In the genomic region with DNA sequence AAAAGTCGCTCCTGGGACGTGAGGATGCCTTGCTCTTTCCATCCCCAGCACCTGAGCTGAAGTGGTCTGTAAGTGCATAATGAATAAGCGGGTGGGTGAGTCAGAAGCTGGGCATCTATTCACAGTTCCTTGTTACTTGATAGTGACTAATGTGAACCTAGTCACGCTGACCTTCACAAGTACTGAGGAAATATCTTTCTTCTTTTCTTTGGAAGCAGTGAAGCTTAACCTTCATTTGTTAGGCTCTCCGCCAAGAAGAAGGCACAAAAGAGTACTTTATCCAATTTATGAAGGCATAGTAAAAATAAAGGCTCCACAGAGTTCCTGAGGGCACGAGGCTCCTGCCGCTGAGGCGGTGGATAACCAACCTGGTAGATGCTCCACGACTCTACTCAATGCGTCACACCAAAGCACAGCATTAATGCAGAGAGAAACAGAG, we compare ENCODE assay signal across 10 cellular contexts.
DNase-seq lines count a peak whose midpoint lies in the region; ATAC-seq and TF ChIP-seq lines count a peak whose summit lies in the region.
"Had no signal": no experiment of that assay in that cellular context is flagged by ENCODE, and none has a peak within 500 bp of the region (broad histone marks: within the 10 kb centered on the region; RNA-seq: fewer than 3 reads in every experiment).

No MANE protein-coding gene starts in this region.

- no peaks in the 10 kb centered on the region for H3K36me3 ChIP-seq in gastroesophageal sphincter

- intact Hi-C loops in activated CD4-positive, alpha-beta T cell treated with anti-CD3 and anti-CD28 coated beads, Interleukin-2, amount 10 ng/mL, durations not matched to agents 24 days and 14 days (cut with micrococcal nuclease), result no loop called here

- WGBS in gastroesophageal sphincter (ENCODE audit: low coverage in 1 of 2), 2 donors, result 39 to 69% methylated on average over 3 to 9 of the region's 10 CpGs

- no peak overlapping the region for H3K4me3 Mint-ChIP-seq in activated CD4-positive, alpha-beta T cell treated with anti-CD3 and anti-CD28 coated beads, Interleukin-2, amount 10 ng/mL, durations not matched to agents 24 days and 14 days
- H3K4me3 Mint-ChIP-seq: dendritic cell treated with granulocyte-macrophage colony-stimulating factor and Interleukin-4, amounts not matched to agents 40 ng/mL and 50 ng/mL, for 4 days had no signal

- H3K4me3 ChIP-seq in gastroesophageal sphincter, result no peak overlapping the region

- no peak for ATAC-seq in gastroesophageal sphincter

- H3K27ac Mint-ChIP-seq in activated CD4-positive, alpha-beta T cell treated with anti-CD3 and anti-CD28 coated beads, Interleukin-2, amount 10 ng/mL, durations not matched to agents 24 days and 14 days, result no peak overlapping the region
- H3K27ac Mint-ChIP-seq: dendritic cell treated with granulocyte-macrophage colony-stimulating factor and Interleukin-4, amounts not matched to agents 40 ng/mL and 50 ng/mL, for 4 days had no signal

- DNase-seq in GM04503 (ENCODE audit: low read depth) (peak; percentile 34), NCI-H2227 (lab: John Stamatoyannopoulos, UW; ENCODE audit: unreplicated experiment) (peak; percentile 59), dermis blood vessel endothelial cell (peak; percentile 75), non-pigmented ciliary epithelial cell (ENCODE audit: low read depth) (peak; percentile 88), NOMO-1 treated with DMSO at 0.1 percent for 48 hours (lab: John Stamatoyannopoulos, UW; ENCODE audit: unreplicated experiment) (no peak), superior temporal gyrus (ENCODE audit: extremely low spot score) (no peak)
- DNase-seq in activated CD4-positive, alpha-beta T cell treated with anti-CD3 and anti-CD28 coated beads, Interleukin-2, amount 10 ng/mL, durations not matched to agents 24 days and 14 days, result no peak
- DNase-seq: NCI-H1048 had no signal

- H3K4me1 ChIP-seq in gastroesophageal sphincter, result peaks cover 0 to 8% (median 0%) of the 10 kb centered on the region in 3 donors

- no peaks in the 10 kb centered on the region for H3K4me1 Mint-ChIP-seq in activated CD4-positive, alpha-beta T cell treated with anti-CD3 and anti-CD28 coated beads, Interleukin-2, amount 10 ng/mL, durations not matched to agents 24 days and 14 days

- H3K9me3 Mint-ChIP-seq in activated CD4-positive, alpha-beta T cell treated with anti-CD3 and anti-CD28 coated beads, Interleukin-2, amount 10 ng/mL, durations not matched to agents 24 days and 14 days, result peaks cover 12% of the 10 kb centered on the region
- H3K9me3 Mint-ChIP-seq: dendritic cell treated with granulocyte-macrophage colony-stimulating factor and Interleukin-4, amounts not matched to agents 40 ng/mL and 50 ng/mL, for 4 days had no signal

- H3K9me3 ChIP-seq in gastroesophageal sphincter, result no peaks in the 10 kb centered on the region

- H3K36me3 Mint-ChIP-seq in activated CD4-positive, alpha-beta T cell treated with anti-CD3 and anti-CD28 coated beads, Interleukin-2, amount 10 ng/mL, durations not matched to agents 24 days and 14 days (ENCODE audit: low read depth), result no peaks in the 10 kb centered on the region

- H3K27me3 ChIP-seq in gastroesophageal sphincter, result no peaks in the 10 kb centered on the region

- no peak for TF ChIP-seq EP300 in gastroesophageal sphincter (IDR thresholded peaks at IDR 0.05)

- H3K27me3 Mint-ChIP-seq in activated CD4-positive, alpha-beta T cell treated with anti-CD3 and anti-CD28 coated beads, Interleukin-2, amount 10 ng/mL, durations not matched to agents 24 days and 14 days, result no peaks in the 10 kb centered on the region
- H3K27me3 Mint-ChIP-seq: dendritic cell treated with granulocyte-macrophage colony-stimulating factor and Interleukin-4, amounts not matched to agents 40 ng/mL and 50 ng/mL, for 4 days had no signal

- no peak for TF ChIP-seq POLR2A in gastroesophageal sphincter (IDR thresholded peaks at IDR 0.05)

- peak overlapping the region in 1 of 4 donors; percentile 17 for H3K27ac ChIP-seq in gastroesophageal sphincter

- TF ChIP-seq CTCF in gastroesophageal sphincter (IDR thresholded peaks at IDR 0.05), result no peak

Comparison
In these comparisons a context has a peak if more than half of its experiments do, and no peak if none do; other contexts are left out.
1. DNase-seq: peak in GM04503 (single experiment), NCI-H2227 (single experiment), dermis blood vessel endothelial cell (single experiment) and non-pigmented ciliary epithelial cell (single experiment); none in NOMO-1 treated with DMSO at 0.1 percent for 48 hours (single experiment), superior temporal gyrus (single experiment) and activated CD4-positive, alpha-beta T cell treated with anti-CD3 and anti-CD28 coated beads, Interleukin-2, amount 10 ng/mL, durations not matched to agents 24 days and 14 days (single experiment).